1 cellular context compared by ENCODE assay signal in genomic region chr3:190307164-190307545, GRCh38.
TF ChIP-seq lines count a peak whose summit lies in the region.

No MANE protein-coding gene starts in this region.

TF ChIP-seq in HepG2, 621 proteins besides CTCF, POLR2A, EP300 and RAD21 (continued from another document and continues in another):
- TF ChIP-seq ZNF513 (CRISPR knock-in tag; conservative IDR thresholded peaks at IDR 0.05) (no peak), ZNF737 (CRISPR knock-in tag; IDR thresholded peaks at IDR 0.05; ENCODE audit: borderline replicate concordance) (no peak), ZNF564 (CRISPR knock-in tag; IDR thresholded peaks at IDR 0.05) (no peak), ZNF639 (CRISPR knock-in tag; conservative IDR thresholded peaks at IDR 0.05) (no peak), RBAK (CRISPR knock-in tag; IDR thresholded peaks at IDR 0.05) (no peak), SIX4 (CRISPR knock-in tag; IDR thresholded peaks at IDR 0.05) (peak; percentile 56; the same call in 1 of the 2 replicates), CSRNP1 (CRISPR knock-in tag; IDR thresholded peaks at IDR 0.05) (0 out of 2 replicates have a peak, but pooled peaks have one; percentile 25), FOXM1 (CRISPR knock-in tag; IDR thresholded peaks at IDR 0.05) (no peak), SKI (IDR thresholded peaks at IDR 0.05; ENCODE audit: partially characterized antibody) (no peak), TBX2 (CRISPR knock-in tag; IDR thresholded peaks at IDR 0.05; ENCODE audit: borderline replicate concordance) (peak; percentile 74; the same call in 1 of the 2 replicates), AHDC1 (CRISPR knock-in tag; IDR thresholded peaks at IDR 0.05; ENCODE audit: borderline replicate concordance) (peak; percentile 99), TAF15 (IDR thresholded peaks at IDR 0.05; ENCODE audit: low read depth, low read length, poor library complexity, severe bottlenecking) (no peak), HES4 (CRISPR knock-in tag; IDR thresholded peaks at IDR 0.05; ENCODE audit: borderline replicate concordance) (no peak), ZNF432 (CRISPR knock-in tag; IDR thresholded peaks at IDR 0.05; ENCODE audit: borderline replicate concordance) (no peak), SNAI1 (CRISPR knock-in tag; IDR thresholded peaks at IDR 0.05; ENCODE audit: borderline replicate concordance) (no peak), ZBTB34 (CRISPR knock-in tag; IDR thresholded peaks at IDR 0.05) (peak; percentile 56; the same call in 1 of the 2 replicates), XBP1 (CRISPR knock-in tag; IDR thresholded peaks at IDR 0.05) (no peak), ZNF496 (CRISPR knock-in tag; IDR thresholded peaks at IDR 0.05; ENCODE audit: insufficient replicate concordance) (no peak), ATF3 (CRISPR knock-in tag; IDR thresholded peaks at IDR 0.05) (peak; percentile 62; the same call in 1 of the 2 replicates), ZKSCAN8 (CRISPR knock-in tag; IDR thresholded peaks at IDR 0.05; ENCODE audit: borderline replicate concordance) (no peak), ZSCAN30 (CRISPR knock-in tag; IDR thresholded peaks at IDR 0.05) (no peak), KDM3A (CRISPR knock-in tag; IDR thresholded peaks at IDR 0.05; ENCODE audit: low read depth) (0 out of 2 replicates have a peak, but pooled peaks have one; percentile 44), HMG20B (CRISPR knock-in tag; conservative IDR thresholded peaks at IDR 0.05) (peak; percentile 95), USF2 (IDR thresholded peaks at IDR 0.05; ENCODE audit: low read depth, low read length) (no peak), USF2 (CRISPR knock-in tag; IDR thresholded peaks at IDR 0.05; ENCODE audit: borderline replicate concordance) (no peak), ZXDC (CRISPR knock-in tag; IDR thresholded peaks at IDR 0.05) (no peak), SSRP1 (CRISPR knock-in tag; IDR thresholded peaks at IDR 0.05) (no peak), IRF2 (CRISPR knock-in tag; IDR thresholded peaks at IDR 0.05) (peak; percentile 54; the same call in 1 of the 2 replicates), AKAP8 (CRISPR knock-in tag; IDR thresholded peaks at IDR 0.05) (no peak), BHLHE40 (IDR thresholded peaks at IDR 0.05; ENCODE audit: low read length) (0 out of 2 replicates have a peak, but pooled peaks have one; percentile 26), CHCHD3 (CRISPR knock-in tag; IDR thresholded peaks at IDR 0.05) (no peak), SIX1 (CRISPR knock-in tag; IDR thresholded peaks at IDR 0.05; ENCODE audit: borderline replicate concordance) (peak; percentile 57; the same call in 1 of the 2 replicates), HOXD1 (CRISPR knock-in tag; IDR thresholded peaks at IDR 0.05) (peak; percentile 79; the same call in 1 of the 2 replicates), PCBP2 (optimal IDR thresholded peaks at IDR 0.05; ENCODE audit: low read depth, low read length, poor library complexity, severe bottlenecking) (no peak), ZMAT3 (CRISPR knock-in tag; conservative IDR thresholded peaks at IDR 0.05) (0 out of 2 replicates have a peak, but pooled peaks have one; percentile 23), PHF21A (CRISPR knock-in tag; IDR thresholded peaks at IDR 0.05) (peak; percentile 59), ZSCAN20 (CRISPR knock-in tag; IDR thresholded peaks at IDR 0.05; ENCODE audit: borderline replicate concordance) (no peak), ZNF160 (CRISPR knock-in tag; IDR thresholded peaks at IDR 0.05) (no peak), FOXA3 (CRISPR knock-in tag; IDR thresholded peaks at IDR 0.05) (peak; percentile 98), HIVEP1 (CRISPR knock-in tag; IDR thresholded peaks at IDR 0.05) (no peak), IKZF1 (IDR thresholded peaks at IDR 0.05) (no peak), HIC2 (CRISPR knock-in tag; IDR thresholded peaks at IDR 0.05; ENCODE audit: low read depth) (no peak), SMAD3 (CRISPR knock-in tag; IDR thresholded peaks at IDR 0.05) (peak; percentile 94)
